ENCODE assay signal across 25 cellular contexts in genomic region chr10:110534571-110534970, GRCh38. TPM values are rescaled to one million over a fixed set of nuclear protein-coding genes. Genes with fewer than 3 reads are reported as not detected.
DNase-seq lines count a peak whose midpoint lies in the region; ATAC-seq, FAIRE-seq and TF ChIP-seq lines count a peak whose summit lies in the region.
"Had no signal": no experiment of that assay in that cellular context is flagged by ENCODE, and none has a peak within 500 bp of the region (broad histone marks: within the 10 kb centered on the region; RNA-seq: fewer than 3 reads in every experiment).

No MANE protein-coding gene starts in this region.

- BruUV-seq in K562 (replicated peaks; lab: Mats Ljungman, UMichigan): no TSS peak

- H3K9me3 Mint-ChIP-seq in CD4-positive, CD25-positive, alpha-beta regulatory T cell: peaks cover 0 to 2% (median 0%) of the 10 kb centered on the region in 7 donors
- no peaks in the 10 kb centered on the region for H3K9me3 Mint-ChIP-seq in T-helper 2 cell treated with Interferon-gamma antibody and Interleukin-4, amounts not matched to agents 5 μg/mL and 100 μg/mL, for 36 hours
- H3K9me3 Mint-ChIP-seq: naive thymus-derived CD4-positive, alpha-beta T cell had no signal

- no peaks in the 10 kb centered on the region for H3K79me2 ChIP-seq in K562 (ENCODE audit: control insufficient read depth, insufficient read depth, low read length)

- no peak for TF ChIP-seq RAD21 in K562 (CRISPR knock-in tag; conservative IDR thresholded peaks at IDR 0.05 in 1 of 2, IDR thresholded peaks at IDR 0.05 in 1 of 2)

- H3K4me1 ChIP-seq in CD4-positive, CD25-positive, alpha-beta regulatory T cell (ENCODE audit: control insufficient read depth, insufficient read depth, low read length, poor library complexity, severe bottlenecking): peaks cover 20% of the 10 kb centered on the region
- H3K4me1 ChIP-seq in K562 (replicated peaks in 1 of 2; ENCODE audit: control insufficient read depth in 2 of 2, insufficient read depth in 2 of 2, low read length in 2 of 2) (peaks cover 4 to 6% of the 10 kb centered on the region in 2 experiments; a peak in 4 of 5 replicates), suprapubic skin (peaks cover 11% of the 10 kb centered on the region)
- H3K4me1 ChIP-seq: pancreas had no signal

- no peak overlapping the region for H3K4me3 ChIP-seq in CD4-positive, CD25-positive, alpha-beta regulatory T cell (ENCODE audit: low read depth, low read length)
- H3K4me3 ChIP-seq in K562 (no peak overlapping the region), suprapubic skin (no peak overlapping the region)
- H3K4me3 ChIP-seq: pancreas, smooth muscle cell, thoracic aorta had no signal

- intact Hi-C loops in K562 (cut with micrococcal nuclease): no loop called here

- H3K4me1 Mint-ChIP-seq in CD4-positive, CD25-positive, alpha-beta regulatory T cell: peaks cover 6 to 29% (median 21%) of the 10 kb centered on the region in 4 donors
- peaks cover 39% of the 10 kb centered on the region for H3K4me1 Mint-ChIP-seq in T-helper 2 cell treated with Interferon-gamma antibody and Interleukin-4, amounts not matched to agents 5 μg/mL and 100 μg/mL, for 36 hours (ENCODE audit: low read depth)

- H4K20me1 ChIP-seq in K562 (replicated peaks; ENCODE audit: control insufficient read depth, insufficient read depth, low read length): no peaks in the 10 kb centered on the region

- in situ Hi-C loops in K562 (cut with MboI): loop anchor here (25.0 kb wide), 1 partner anchor 397 kb away; no protein-coding TSS in a partner anchor

- H3K36me3 ChIP-seq in CD4-positive, CD25-positive, alpha-beta regulatory T cell (ENCODE audit: control insufficient read depth, insufficient read depth, low read length): no peaks in the 10 kb centered on the region
- no peaks in the 10 kb centered on the region for H3K36me3 ChIP-seq in K562 (ENCODE audit: control insufficient read depth, insufficient read depth, low read length)
- H3K36me3 ChIP-seq in suprapubic skin: no peaks in the 10 kb centered on the region
- H3K36me3 ChIP-seq: pancreas, thoracic aorta, WERI-Rb-1 had no signal

- H3K4me3 Mint-ChIP-seq in CD4-positive, CD25-positive, alpha-beta regulatory T cell: no peak overlapping the region
- H3K4me3 Mint-ChIP-seq in T-helper 2 cell treated with Interferon-gamma antibody and Interleukin-4, amounts not matched to agents 5 μg/mL and 100 μg/mL, for 36 hours: peak overlapping the region; percentile 5

- 17% methylated on average over 2 of the region's 2 CpGs for WGBS in K562 (ENCODE audit: insufficient coverage, low coverage, missing lambda C conversion rate)
- WGBS in suprapubic skin: 81% methylated on average over 2 of the region's 2 CpGs

- no peak overlapping the region for H3K4me2 ChIP-seq in K562 (ENCODE audit: insufficient read depth, low read length)
- H3K4me2 ChIP-seq: smooth muscle cell had no signal

- CTCF ChIA-PET in K562 (lab: Yijun Ruan, JAX; ENCODE audit: low intra/inter-chr PET ratio): no interaction called here

- H3K36me3 Mint-ChIP-seq in CD4-positive, CD25-positive, alpha-beta regulatory T cell: no peaks in the 10 kb centered on the region
- H3K36me3 Mint-ChIP-seq in T-helper 2 cell treated with Interferon-gamma antibody and Interleukin-4, amounts not matched to agents 5 μg/mL and 100 μg/mL, for 36 hours (ENCODE audit: low read depth): no peaks in the 10 kb centered on the region

- TF ChIP-seq EP300 in K562 (IDR thresholded peaks at IDR 0.05; ENCODE audit: low read length) (no peak), suprapubic skin (IDR thresholded peaks at IDR 0.05) (no peak)

- DNase-seq in activated CD8-positive, alpha-beta memory T cell treated with anti-CD3 and anti-CD28 coated beads for 24 hours: peak; percentile 53
- no peak for DNase-seq in activated CD8-positive, alpha-beta memory T cell treated with anti-CD3 and anti-CD28 coated beads, Interleukin-2, amount 50 U/mL, for 4 hours
- peak in 1 of 3 donors; percentile 29 for DNase-seq in CD4-positive, CD25-positive, alpha-beta regulatory T cell
- DNase-seq in T-helper 2 cell treated with Interferon-gamma antibody and Interleukin-4, amounts not matched to agents 5 μg/mL and 100 μg/mL, for 36 hours (ENCODE audit: low spot score): no peak
- DNase-seq in K562 (ENCODE audit: extremely low read depth in 1 of 4, low spot score in 3 of 4): no peak
- DNase-seq in suprapubic skin (ENCODE audit: low spot score in 2 of 2): no peak
- DNase-seq in epidermal melanocyte (ENCODE audit: insufficient read length, low spot score): no peak
- DNase-seq: activated effector memory CD4-positive, alpha-beta T cell treated with anti-CD3 and anti-CD28 coated beads, Interleukin-2, amount 50 U/mL, for 16 hours; aorta; caudate nucleus; islet precursor cell; left ventricle myocardium superior; naive thymus-derived CD4-positive, alpha-beta T cell; NCI-H1092 treated with DMSO at 0.1 percent for 48 hours; NCI-H1930; NCI-H69; pancreas; RPMI8226; stimulated activated CD4-positive, alpha-beta T cell treated with anti-CD3 and anti-CD28 coated beads, Interleukin-2, amount 100 ng/mL, for 24 hours; WERI-Rb-1 had no signal

- no peak overlapping the region for H3K9ac ChIP-seq in K562 (ENCODE audit: insufficient read depth in 1 of 2, low read depth in 2 of 2, low read length in 2 of 2)

- H3K27me3 Mint-ChIP-seq in CD4-positive, CD25-positive, alpha-beta regulatory T cell: peaks cover 28% of the 10 kb centered on the region
- no peaks in the 10 kb centered on the region for H3K27me3 Mint-ChIP-seq in T-helper 2 cell treated with Interferon-gamma antibody and Interleukin-4, amounts not matched to agents 5 μg/mL and 100 μg/mL, for 36 hours (ENCODE audit: low read depth)

- no peak for FAIRE-seq in K562 (lab: Jason Lieb, UNC)
- FAIRE-seq: HepG2, pancreas had no signal

- TF ChIP-seq POLR2A in K562 (conservative IDR thresholded peaks at IDR 0.05) (no peak), suprapubic skin (IDR thresholded peaks at IDR 0.05) (no peak)

- H3K9me1 ChIP-seq in K562 (ENCODE audit: control insufficient read depth, insufficient read depth, low read length): no peaks in the 10 kb centered on the region

- no peak overlapping the region for H3K27ac ChIP-seq in CD4-positive, CD25-positive, alpha-beta regulatory T cell (ENCODE audit: insufficient read depth, low read length, poor library complexity, severe bottlenecking)
- no peak overlapping the region for H3K27ac ChIP-seq in K562 (ENCODE audit: extremely low read depth, low read depth, low read length)
- H3K27ac ChIP-seq in suprapubic skin: no peak overlapping the region
- H3K27ac ChIP-seq: C4-2B, pancreas, thoracic aorta, WERI-Rb-1 had no signal

- TF ChIP-seq CTCF in K562 (IDR thresholded peaks at IDR 0.05 in 2 of 3, conservative IDR thresholded peaks at IDR 0.05 in 1 of 3; ENCODE audit: insufficient read depth in 2 of 3, low read depth in 1 of 3, low read length in 3 of 3) (no peak), suprapubic skin (IDR thresholded peaks at IDR 0.05) (no peak)

- no peaks in the 10 kb centered on the region for H3K27me3 ChIP-seq in CD4-positive, CD25-positive, alpha-beta regulatory T cell (ENCODE audit: control insufficient read depth, insufficient read depth, low read length)
- H3K27me3 ChIP-seq in K562 (ENCODE audit: control insufficient read depth in 2 of 2, insufficient read depth in 2 of 2, low read length in 2 of 2) (no peaks in the 10 kb centered on the region), suprapubic skin (peaks cover 3% of the 10 kb centered on the region)
- H3K27me3 ChIP-seq: pancreas had no signal

- no peak overlapping the region for H2AFZ ChIP-seq in K562 (ENCODE audit: low read depth, low read length)

- POLR2A ChIA-PET in K562 (lab: Yijun Ruan, JAX): no interaction called here

- no peaks in the 10 kb centered on the region for H3K9me3 ChIP-seq in CD4-positive, CD25-positive, alpha-beta regulatory T cell (ENCODE audit: control insufficient read depth in 2 of 2, low read length in 2 of 2)
- no peaks in the 10 kb centered on the region for H3K9me3 ChIP-seq in K562 (replicated peaks; ENCODE audit: control insufficient read depth, insufficient read depth, low read depth, low read length)
- no peaks in the 10 kb centered on the region for H3K9me3 ChIP-seq in suprapubic skin
- H3K9me3 ChIP-seq: pancreas, thoracic aorta had no signal

- ATAC-seq in CD4-positive, CD25-positive, alpha-beta regulatory T cell (ENCODE audit: low read depth in 2 of 2): no peak
- ATAC-seq in K562 (no peak), GM19395 (IDR thresholded peaks at IDR 0.05; ENCODE audit: unreplicated experiment) (no peak)
- ATAC-seq: HepG2; left ventricle myocardium superior; naive thymus-derived CD4-positive, alpha-beta T cell; pancreas had no signal

- peak overlapping the region in 2 of 3 donors; percentile 80 to 82 for H3K27ac Mint-ChIP-seq in CD4-positive, CD25-positive, alpha-beta regulatory T cell
- peak overlapping the region; percentile 51 for H3K27ac Mint-ChIP-seq in T-helper 2 cell treated with Interferon-gamma antibody and Interleukin-4, amounts not matched to agents 5 μg/mL and 100 μg/mL, for 36 hours

RNA-seq across cellular contexts. Expression of gene SMC3, which starts 32.9 kb away (rescaled TPM):
- total RNA-seq in CD4-positive, CD25-positive, alpha-beta regulatory T cell: 47.7 TPM
- 10 to 100 TPM; 61.1 to 68.9 (median 67.0) TPM for polyA plus RNA-seq in CD4-positive, CD25-positive, alpha-beta regulatory T cell
- total RNA-seq in K562 (2011; cell fraction: chromatin; rRNA removed; ENCODE audit: low replicate concordance): 3.4 and 23.8 TPM in 2 replicates
- total RNA-seq in K562 (2011; cell fraction: nucleolus; rRNA removed): 2.0 and 2.6 TPM in 2 replicates
- 6.0 and 6.1 TPM in 2 replicates for total RNA-seq in K562 (2011; cell fraction: nucleoplasm; rRNA removed)
- total RNA-seq in K562 (2014; rRNA removed): 25.7 and 32.0 TPM in 2 replicates
- 60.9 and 72.4 TPM in 2 replicates for total RNA-seq in K562 (2014; rRNA removed; fragmentation: Illumina TruSeq; extraction: Trizol)
- 57.2 and 61.5 TPM in 2 replicates for total RNA-seq in K562 (2015; rRNA removed; fragmentation: Illumina TruSeq; extraction: Trizol)
- total RNA-seq in K562 (2021): 35.1 and 42.0 TPM in 2 replicates
- polyA plus RNA-seq in K562 (2011; rRNA removed): 16.2 and 21.4 TPM in 2 replicates
- 2.8 and 6.6 TPM in 2 replicates for polyA plus RNA-seq in K562 (2011; cell fraction: cytosol; rRNA removed)
- polyA plus RNA-seq in K562 (2011; cell fraction: nucleus; rRNA removed): 5.5 and 7.9 TPM in 2 replicates
- polyA plus RNA-seq in K562 (2012): 31.6 and 34.7 TPM in 2 replicates
- 52.7 and 62.6 TPM in 2 replicates for polyA plus RNA-seq in K562 (2014; fragmentation: Illumina TruSeq; extraction: Trizol)
- 10 to 100 TPM; 21.3 to 24.5 TPM for polyA plus RNA-seq in K562 (2014; fragmentation: Nextera tagmentation; extraction: Ambion mirVana)
- polyA plus RNA-seq in K562 (2014; rRNA removed): 31.6 and 39.3 TPM in 2 replicates
- polyA minus RNA-seq in K562 (2011; rRNA and poly(A)+ RNA removed): 25.1 and 30.5 TPM in 2 replicates
- polyA minus RNA-seq in K562 (2011; cell fraction: cytosol; rRNA and poly(A)+ RNA removed): 13.5 and 14.9 TPM in 2 replicates
- polyA minus RNA-seq in K562 (2011; cell fraction: nucleus; rRNA and poly(A)+ RNA removed): 4.4 and 10.4 TPM in 2 replicates
- total RNA-seq in suprapubic skin: 10 to 100 TPM; 18.9 to 33.5 (median 23.3) TPM

RNA-seq across cellular contexts. Expression of gene DUSP5, which starts 36.9 kb away (rescaled TPM):
- total RNA-seq in CD4-positive, CD25-positive, alpha-beta regulatory T cell: 142 TPM
- 1 to 10 TPM; 1.3 to 5.1 (median 2.3) TPM for polyA plus RNA-seq in CD4-positive, CD25-positive, alpha-beta regulatory T cell
- 4.3 and 7.9 TPM in 2 replicates for total RNA-seq in K562 (2011; cell fraction: chromatin; rRNA removed; ENCODE audit: low replicate concordance)
- 4.7 and 6.2 TPM in 2 replicates for total RNA-seq in K562 (2011; cell fraction: nucleolus; rRNA removed)
- total RNA-seq in K562 (2011; cell fraction: nucleoplasm; rRNA removed): 3.0 and 4.0 TPM in 2 replicates
- total RNA-seq in K562 (2014; rRNA removed) (1.4 and 2.8 TPM in 2 replicates), K562 (2014; rRNA removed; fragmentation: Illumina TruSeq; extraction: Trizol) (2.2 and 2.3 TPM in 2 replicates), K562 (2015; rRNA removed; fragmentation: Illumina TruSeq; extraction: Trizol) (2.0 and 2.4 TPM in 2 replicates), K562 (2021) (3.4 and 3.5 TPM in 2 replicates), suprapubic skin (10 to 100 TPM in 3 of 4 donors, 1 to 10 TPM in 1; 9.3 to 60.8 (median 31.0) TPM)
- polyA plus RNA-seq in K562 (2011; rRNA removed) (2.5 and 3.4 TPM in 2 replicates), K562 (2014; fragmentation: Illumina TruSeq; extraction: Trizol) (2.4 TPM in 2 replicates), K562 (2014; fragmentation: Nextera tagmentation; extraction: Ambion mirVana) (under 1 TPM; 0.49 to 0.71 TPM), K562 (2014; rRNA removed) (1.5 and 1.9 TPM in 2 replicates)
- polyA plus RNA-seq in K562 (2011; cell fraction: cytosol; rRNA removed): 2.9 and 4.8 TPM in 2 replicates
- polyA plus RNA-seq in K562 (2011; cell fraction: nucleus; rRNA removed): 3.3 and 6.1 TPM in 2 replicates
- 4.0 and 6.8 TPM in 2 replicates for polyA plus RNA-seq in K562 (2012)
- 5.1 and 10.5 TPM in 2 replicates for polyA minus RNA-seq in K562 (2011; rRNA and poly(A)+ RNA removed)
- 5.7 and 12.0 TPM in 2 replicates for polyA minus RNA-seq in K562 (2011; cell fraction: cytosol; rRNA and poly(A)+ RNA removed)
- 3.2 and 4.7 TPM in 2 replicates for polyA minus RNA-seq in K562 (2011; cell fraction: nucleus; rRNA and poly(A)+ RNA removed)
